In the genomic region with DNA sequence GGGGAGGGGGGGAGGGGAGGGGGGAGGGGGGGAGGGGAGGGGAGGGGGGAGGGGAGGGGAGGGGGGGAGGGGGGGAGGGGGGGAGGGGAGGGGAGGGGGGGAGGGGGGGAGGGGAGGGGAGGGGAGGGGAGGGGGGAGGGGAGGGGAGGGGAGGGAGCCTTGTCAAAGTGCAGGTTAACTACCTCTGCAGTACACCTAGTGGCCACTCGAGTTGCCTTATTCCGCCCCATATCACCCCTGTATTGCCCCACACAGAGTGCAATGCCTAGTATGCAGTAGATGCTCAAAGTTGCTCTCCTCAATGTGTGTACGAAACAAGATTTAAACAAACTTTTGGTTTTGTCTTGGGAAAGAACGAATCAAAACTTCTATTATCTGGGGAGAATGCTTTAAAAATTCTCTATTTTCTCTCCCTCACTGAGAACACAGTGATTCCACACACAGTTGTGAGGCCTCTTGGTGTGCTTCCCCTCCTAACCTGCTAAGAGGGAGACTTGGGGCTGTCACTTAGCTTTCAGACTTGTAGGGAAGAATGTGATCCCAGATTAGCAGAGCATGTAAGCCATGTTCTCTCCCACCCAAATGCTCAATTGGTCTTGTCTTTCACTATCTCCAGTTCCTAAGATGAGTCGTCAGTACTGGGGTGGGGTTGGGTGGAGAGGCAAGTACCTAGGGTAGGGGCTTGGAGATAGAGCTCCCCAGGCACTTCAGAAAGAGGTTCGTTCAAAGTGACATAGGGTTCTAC, we compare ENCODE assay signal across 15 cellular contexts.
DNase-seq lines count a peak whose midpoint lies in the region; ATAC-seq and TF ChIP-seq lines count a peak whose summit lies in the region.
"Had no signal": no experiment of that assay in that cellular context is flagged by ENCODE, and none has a peak within 500 bp of the region (broad histone marks: within the 10 kb centered on the region; RNA-seq: fewer than 3 reads in every experiment).

No MANE protein-coding gene starts in this region.

- H3K27ac ChIP-seq in colonic mucosa: no peak overlapping the region
- H3K27ac ChIP-seq: uterus had no signal

- H3K4me1 ChIP-seq in Loucy (ENCODE audit: insufficient read depth, low read length, poor library complexity, severe bottlenecking): peaks cover 61% of the 10 kb centered on the region
- H3K4me1 ChIP-seq in adipocyte (ENCODE audit: control insufficient read depth, insufficient read depth, low read length): peaks cover 12% of the 10 kb centered on the region
- no peaks in the 10 kb centered on the region for H3K4me1 ChIP-seq in colonic mucosa
- H3K4me1 ChIP-seq: uterus had no signal

- intact Hi-C loops in activated CD4-positive, alpha-beta T cell treated with anti-CD3 and anti-CD28 coated beads for 36 hours (cut with DNase I, micrococcal nuclease): no loop called here
- intact Hi-C loops in activated CD4-positive, alpha-beta T cell treated with anti-CD3 and anti-CD28 coated beads, Interleukin-2, amount 10 ng/mL, durations not matched to agents 24 days and 14 days (cut with micrococcal nuclease): no loop called here
- intact Hi-C loops in colonic mucosa (cut with DNase I): no loop called here

- TF ChIP-seq CTCF in Loucy (conservative IDR thresholded peaks at IDR 0.05; ENCODE audit: low read length): peak; percentile 28; the same call in 1 of the 2 replicates
- TF ChIP-seq CTCF in colonic mucosa (IDR thresholded peaks at IDR 0.05): no peak

- POLR2A ChIA-PET in activated CD4-positive, alpha-beta T cell treated with anti-CD3 and anti-CD28 coated beads for 36 hours (lab: Charles Lee): no interaction called here

- H3K9me2 ChIP-seq in Loucy (replicated peaks; ENCODE audit: low read depth, low read length): no peaks in the 10 kb centered on the region

- H3F3A ChIP-seq in Loucy (ENCODE audit: low read depth): peaks cover 16% of the 10 kb centered on the region

- H3K27me3 ChIP-seq in Loucy (ENCODE audit: insufficient read depth, low read length, poor library complexity, severe bottlenecking): no peaks in the 10 kb centered on the region
- peaks cover 3% of the 10 kb centered on the region for H3K27me3 ChIP-seq in adipocyte (replicated peaks; ENCODE audit: control insufficient read depth, insufficient read depth, low read length)
- no peaks in the 10 kb centered on the region for H3K27me3 ChIP-seq in colonic mucosa
- H3K27me3 ChIP-seq: uterus had no signal

- H3K9me3 Mint-ChIP-seq in activated CD4-positive, alpha-beta T cell treated with anti-CD3 and anti-CD28 coated beads for 36 hours (ENCODE audit: low read depth): no peaks in the 10 kb centered on the region
- no peaks in the 10 kb centered on the region for H3K9me3 Mint-ChIP-seq in activated CD4-positive, alpha-beta T cell treated with anti-CD3 and anti-CD28 coated beads, Interleukin-2, amount 10 ng/mL, durations not matched to agents 24 days and 14 days
- H3K9me3 Mint-ChIP-seq: brain had no signal

- DNase-seq in activated CD4-positive, alpha-beta T cell treated with anti-CD3 and anti-CD28 coated beads for 36 hours: peak; percentile 11
- no peak for DNase-seq in activated CD4-positive, alpha-beta T cell treated with anti-CD3 and anti-CD28 coated beads, Interleukin-2, amount 10 ng/mL, durations not matched to agents 24 days and 14 days
- DNase-seq in adipocyte (ENCODE audit: low read depth): peak; percentile 1
- no peak for DNase-seq in stimulated activated naive CD8-positive, alpha-beta T cell treated with anti-CD3 and anti-CD28 coated beads, Interleukin-15, Interleukin-2, amounts not matched to agents 100 U/mL and 50 U/mL, for 24 hours
- DNase-seq in UCSD-AML1 (lab: John Stamatoyannopoulos, UW; ENCODE audit: unreplicated experiment): no peak
- DNase-seq in cortex of kidney (lab: John Stamatoyannopoulos, UW): no peak
- DNase-seq in colonic mucosa: no peak
- DNase-seq: activated naive CD4-positive, alpha-beta T cell; effector CD4-positive, alpha-beta T cell; NCI-H187 treated with DMSO at 0.1 percent for 48 hours; stimulated activated CD4-positive, alpha-beta T cell treated with anti-CD3 and anti-CD28 coated beads, Interleukin-1b, Interleukin-23, amount 100 ng/mL, for 48 hours; T-helper 17 cell; uterus had no signal

- peak overlapping the region; percentile 16; the same call in 1 of the 2 replicates for H2AFZ ChIP-seq in Loucy (ENCODE audit: low read length)

- H3K4me3 ChIP-seq in Loucy (ENCODE audit: low read length, poor library complexity, severe bottlenecking) (peak overlapping the region; percentile 65), adipocyte (ENCODE audit: low read length) (no peak overlapping the region), colonic mucosa (no peak overlapping the region)
- H3K4me3 ChIP-seq: uterus had no signal

- H4K20me1 ChIP-seq in Loucy (ENCODE audit: insufficient read depth, low read length, poor library complexity, severe bottlenecking): no peaks in the 10 kb centered on the region

- peak overlapping the region; percentile 82 for H3K4me2 ChIP-seq in Loucy (ENCODE audit: low read depth, low read length, poor library complexity, severe bottlenecking)

- no peaks in the 10 kb centered on the region for H3K9me3 ChIP-seq in Loucy (ENCODE audit: insufficient read depth, low read depth, low read length)
- no peaks in the 10 kb centered on the region for H3K9me3 ChIP-seq in adipocyte (ENCODE audit: control insufficient read depth, low read length)
- H3K9me3 ChIP-seq in colonic mucosa: no peaks in the 10 kb centered on the region
- H3K9me3 ChIP-seq: uterus had no signal

- no peaks in the 10 kb centered on the region for H3K79me2 ChIP-seq in Loucy (ENCODE audit: insufficient read depth, low read length)

- peaks cover 11% of the 10 kb centered on the region for H3K4me1 Mint-ChIP-seq in activated CD4-positive, alpha-beta T cell treated with anti-CD3 and anti-CD28 coated beads for 36 hours
- H3K4me1 Mint-ChIP-seq in activated CD4-positive, alpha-beta T cell treated with anti-CD3 and anti-CD28 coated beads, Interleukin-2, amount 10 ng/mL, durations not matched to agents 24 days and 14 days: peaks cover 5% of the 10 kb centered on the region
- H3K4me1 Mint-ChIP-seq: brain had no signal

- H3K36me3 ChIP-seq in Loucy (ENCODE audit: insufficient read depth, low read length) (no peaks in the 10 kb centered on the region), adipocyte (ENCODE audit: control insufficient read depth, insufficient read depth, low read length, severe bottlenecking) (no peaks in the 10 kb centered on the region), colonic mucosa (no peaks in the 10 kb centered on the region)
- H3K36me3 ChIP-seq: uterus had no signal

- CTCF ChIA-PET in activated CD4-positive, alpha-beta T cell treated with anti-CD3 and anti-CD28 coated beads for 36 hours (lab: Charles Lee): interaction anchor here (0.6 kb wide), 1 partner anchor 73 kb away, joined by 3 read pairs; no protein-coding TSS in a partner anchor

- H3K4me3 Mint-ChIP-seq in activated CD4-positive, alpha-beta T cell treated with anti-CD3 and anti-CD28 coated beads for 36 hours: no peak overlapping the region
- no peak overlapping the region for H3K4me3 Mint-ChIP-seq in activated CD4-positive, alpha-beta T cell treated with anti-CD3 and anti-CD28 coated beads, Interleukin-2, amount 10 ng/mL, durations not matched to agents 24 days and 14 days
- H3K4me3 Mint-ChIP-seq: brain, T-helper 17 cell had no signal

- H3K27me3 Mint-ChIP-seq in activated CD4-positive, alpha-beta T cell treated with anti-CD3 and anti-CD28 coated beads for 36 hours: peaks cover 5% of the 10 kb centered on the region
- H3K27me3 Mint-ChIP-seq in activated CD4-positive, alpha-beta T cell treated with anti-CD3 and anti-CD28 coated beads, Interleukin-2, amount 10 ng/mL, durations not matched to agents 24 days and 14 days: peaks cover 8% of the 10 kb centered on the region

- ATAC-seq in activated CD4-positive, alpha-beta T cell treated with anti-CD3 and anti-CD28 coated beads for 36 hours: peak; percentile 55
- peak; percentile 28 for ATAC-seq in stimulated activated naive CD8-positive, alpha-beta T cell treated with anti-CD3 and anti-CD28 coated beads, Interleukin-15, Interleukin-2, amounts not matched to agents 100 U/mL and 50 U/mL, for 24 hours
- ATAC-seq: T-helper 17 cell had no signal

- H3K27ac Mint-ChIP-seq in activated CD4-positive, alpha-beta T cell treated with anti-CD3 and anti-CD28 coated beads for 36 hours: no peak overlapping the region
- H3K27ac Mint-ChIP-seq in activated CD4-positive, alpha-beta T cell treated with anti-CD3 and anti-CD28 coated beads, Interleukin-2, amount 10 ng/mL, durations not matched to agents 24 days and 14 days: no peak overlapping the region
- H3K27ac Mint-ChIP-seq: brain, T-helper 17 cell had no signal

- no peaks in the 10 kb centered on the region for H3K36me3 Mint-ChIP-seq in activated CD4-positive, alpha-beta T cell treated with anti-CD3 and anti-CD28 coated beads for 36 hours (ENCODE audit: low read depth)
- no peaks in the 10 kb centered on the region for H3K36me3 Mint-ChIP-seq in activated CD4-positive, alpha-beta T cell treated with anti-CD3 and anti-CD28 coated beads, Interleukin-2, amount 10 ng/mL, durations not matched to agents 24 days and 14 days (ENCODE audit: low read depth)
- H3K36me3 Mint-ChIP-seq: brain had no signal

- H3K9ac ChIP-seq in Loucy (ENCODE audit: low read depth, low read length, poor library complexity, severe bottlenecking): peak overlapping the region; percentile 75
- H3K9ac ChIP-seq in adipocyte (ENCODE audit: low read length): no peak overlapping the region
- no peak overlapping the region for H3K9ac ChIP-seq in colonic mucosa (ENCODE audit: low read depth in 2 of 2, low read length in 2 of 2)

Comparison
In these comparisons a context has a peak if more than half of its experiments do, and no peak if none do; other contexts are left out.
1. DNase-seq: peak in activated CD4-positive, alpha-beta T cell treated with anti-CD3 and anti-CD28 coated beads for 36 hours (single experiment) and adipocyte (single experiment); none in activated CD4-positive, alpha-beta T cell treated with anti-CD3 and anti-CD28 coated beads, Interleukin-2, amount 10 ng/mL, durations not matched to agents 24 days and 14 days (single experiment), stimulated activated naive CD8-positive, alpha-beta T cell treated with anti-CD3 and anti-CD28 coated beads, Interleukin-15, Interleukin-2, amounts not matched to agents 100 U/mL and 50 U/mL, for 24 hours (single experiment), UCSD-AML1 (single experiment), cortex of kidney (single experiment) and colonic mucosa (single experiment).